20 cellular contexts compared by ENCODE assay signal in the genomic region with DNA sequence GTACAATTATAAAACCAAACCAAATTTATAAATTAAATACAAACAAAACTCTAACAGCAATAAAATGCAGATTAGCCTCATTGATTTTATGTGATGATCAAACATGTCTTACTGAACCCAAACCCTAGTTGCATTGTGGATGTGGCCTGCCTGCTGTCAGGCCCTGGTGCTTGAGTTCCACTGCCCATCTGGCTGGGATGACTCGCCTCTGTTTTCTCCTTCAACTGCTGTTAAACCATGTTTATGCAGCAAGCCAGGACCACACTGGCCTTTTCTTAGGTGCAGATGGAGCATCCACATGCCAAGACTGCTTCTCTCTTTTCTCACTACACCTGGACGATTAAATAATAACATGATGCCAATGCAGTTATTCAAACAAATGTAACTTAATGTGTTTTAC. TPM values are rescaled to one million over a fixed set of nuclear protein-coding genes. Genes with fewer than 3 reads are reported as not detected.
DNase-seq lines count a peak whose midpoint lies in the region; ATAC-seq and TF ChIP-seq lines count a peak whose summit lies in the region.
"Had no signal": no experiment of that assay in that cellular context is flagged by ENCODE, and none has a peak within 500 bp of the region (broad histone marks: within the 10 kb centered on the region; RNA-seq: fewer than 3 reads in every experiment).

No MANE protein-coding gene starts in this region.

- no peaks in the 10 kb centered on the region for H4K20me1 ChIP-seq in osteoblast (ENCODE audit: insufficient read depth, low read length)

- H3K9me3 Mint-ChIP-seq in activated T-cell treated with anti-CD3 and anti-CD28 coated beads, Interleukin-2, amount 50 U/mL, for 24 hours, result no peaks in the 10 kb centered on the region
- H3K9me3 Mint-ChIP-seq: activated T-helper 2 cell treated with anti-CD3 and anti-CD28 coated beads, Interferon-gamma antibody, Interleukin-2, Interleukin-4, amounts not matched to agents 10 μg/mL and 5 μg/mL and 100 μg/mL, durations not matched to agents 14 hours and 24 hours and 36 hours; IgD-negative memory B cell; natural killer cell had no signal

- DNase-seq in ELR (ENCODE audit: low read depth) (peak; percentile 59), NCI-H446 treated with DMSO at 0.1 percent for 48 hours (lab: John Stamatoyannopoulos, UW) (peak; percentile 21), epithelial cell of esophagus (ENCODE audit: low read depth) (peak; percentile 10), osteoblast (ENCODE audit: insufficient read length, low spot score, missing footprints) (peak; percentile 36), hypothalamus (lab: John Stamatoyannopoulos, UW) (no peak)
- DNase-seq in activated T-cell treated with anti-CD3 and anti-CD28 coated beads, Interleukin-2, amount 50 U/mL, for 24 hours, result no peak
- DNase-seq: activated CD4-positive, CD25-positive, alpha-beta regulatory T cell treated with anti-CD3 and anti-CD28 coated beads, Interleukin-2, amount 50 U/mL, for 72 hours; activated CD8-positive, alpha-beta memory T cell treated with anti-CD3 and anti-CD28 coated beads, Interleukin-2, amount 10 ng/mL, durations not matched to agents 7 days and 5 days; GOT3; heart left ventricle; natural killer cell; NCI-H2029 treated with DMSO at 0.1 percent for 48 hours; PC-9; stimulated activated CD4-positive, alpha-beta T cell treated with anti-CD3 and anti-CD28 coated beads, Interleukin-4, amount 100 ng/mL, for 1 hour had no signal

- H3K36me3 ChIP-seq in osteoblast (ENCODE audit: insufficient read depth, low read length), result peaks cover 2% of the 10 kb centered on the region
- H3K36me3 ChIP-seq: SJSA1 had no signal

- no peak for ATAC-seq in GM21723 (IDR thresholded peaks at IDR 0.05; ENCODE audit: unreplicated experiment)
- ATAC-seq: activated CD8-positive, alpha-beta memory T cell treated with anti-CD3 and anti-CD28 coated beads, Interleukin-2, amount 10 ng/mL, durations not matched to agents 7 days and 5 days; heart left ventricle; natural killer cell had no signal

- no peak for TF ChIP-seq CTCF in epithelial cell of esophagus (IDR thresholded peaks at IDR 0.05; ENCODE audit: insufficient read depth, low read depth, low read length, missing control alignments)
- no peak for TF ChIP-seq CTCF in osteoblast (IDR thresholded peaks at IDR 0.05; ENCODE audit: extremely low read depth, low read depth, low read length)

- H3K36me3 Mint-ChIP-seq in activated T-cell treated with anti-CD3 and anti-CD28 coated beads, Interleukin-2, amount 50 U/mL, for 24 hours (ENCODE audit: low read depth), result peaks cover 50% of the 10 kb centered on the region

- no peak overlapping the region for H3K4me3 Mint-ChIP-seq in activated T-cell treated with anti-CD3 and anti-CD28 coated beads, Interleukin-2, amount 50 U/mL, for 24 hours
- H3K4me3 Mint-ChIP-seq: activated CD8-positive, alpha-beta memory T cell treated with anti-CD3 and anti-CD28 coated beads, Interleukin-2, amount 10 ng/mL, durations not matched to agents 7 days and 5 days; IgD-negative memory B cell; natural killer cell had no signal

- no peaks in the 10 kb centered on the region for H3K79me2 ChIP-seq in osteoblast (ENCODE audit: insufficient read depth, low read length)

- H3K27ac Mint-ChIP-seq in activated T-cell treated with anti-CD3 and anti-CD28 coated beads, Interleukin-2, amount 50 U/mL, for 24 hours, result no peak overlapping the region
- H3K27ac Mint-ChIP-seq: activated CD8-positive, alpha-beta memory T cell treated with anti-CD3 and anti-CD28 coated beads, Interleukin-2, amount 10 ng/mL, durations not matched to agents 7 days and 5 days; activated T-helper 2 cell treated with anti-CD3 and anti-CD28 coated beads, Interferon-gamma antibody, Interleukin-2, Interleukin-4, amounts not matched to agents 10 μg/mL and 5 μg/mL and 100 μg/mL, durations not matched to agents 14 hours and 24 hours and 36 hours; IgD-negative memory B cell had no signal

- no peak overlapping the region for H2AFZ ChIP-seq in osteoblast (ENCODE audit: low read length)
- H2AFZ ChIP-seq: PC-9 had no signal

- H3K4me1 ChIP-seq in osteoblast (ENCODE audit: insufficient read depth, low read length), result peaks cover 13% of the 10 kb centered on the region
- H3K4me1 ChIP-seq: SJSA1, vagina had no signal

- no peak overlapping the region for H3K27ac ChIP-seq in osteoblast (ENCODE audit: low read depth, low read length)
- H3K27ac ChIP-seq: heart left ventricle, PC-9, SJSA1, skin epidermis, vagina had no signal

- H3K27me3 ChIP-seq in osteoblast (ENCODE audit: insufficient read depth, low read length), result no peaks in the 10 kb centered on the region
- H3K27me3 ChIP-seq: heart left ventricle, SJSA1, vagina had no signal

- H3K4me3 ChIP-seq in epithelial cell of esophagus (ENCODE audit: low read length) (no peak overlapping the region), osteoblast (ENCODE audit: insufficient read depth, low read length) (no peak overlapping the region)
- H3K4me3 ChIP-seq: heart left ventricle, PC-9, SJSA1, skin epidermis, vagina had no signal

- H3K4me2 ChIP-seq in osteoblast (ENCODE audit: insufficient read depth, low read length), result no peak overlapping the region
- H3K4me2 ChIP-seq: PC-9 had no signal

- H3K4me1 Mint-ChIP-seq in activated T-cell treated with anti-CD3 and anti-CD28 coated beads, Interleukin-2, amount 50 U/mL, for 24 hours (ENCODE audit: low read depth), result peaks cover 8% of the 10 kb centered on the region
- H3K4me1 Mint-ChIP-seq: IgD-negative memory B cell had no signal

- H3K9me3 ChIP-seq in osteoblast (ENCODE audit: low read depth, low read length), result no peaks in the 10 kb centered on the region
- H3K9me3 ChIP-seq: heart left ventricle, SJSA1, vagina had no signal

- no peaks in the 10 kb centered on the region for H3K27me3 Mint-ChIP-seq in activated T-cell treated with anti-CD3 and anti-CD28 coated beads, Interleukin-2, amount 50 U/mL, for 24 hours
- H3K27me3 Mint-ChIP-seq: activated CD8-positive, alpha-beta memory T cell treated with anti-CD3 and anti-CD28 coated beads, Interleukin-2, amount 10 ng/mL, durations not matched to agents 7 days and 5 days; IgD-negative memory B cell had no signal

RNA-seq across cellular contexts. Expression of gene NAP1L5, which starts 22.6 kb away (rescaled TPM):
- 2.9 and 5.1 TPM in 2 replicates for total RNA-seq in osteoblast

Comparison
In these comparisons a context has a peak if more than half of its experiments do, and no peak if none do; other contexts are left out.
1. DNase-seq: peak in ELR (single experiment), NCI-H446 treated with DMSO at 0.1 percent for 48 hours (single experiment), epithelial cell of esophagus (single experiment) and osteoblast (single experiment); none in activated T-cell treated with anti-CD3 and anti-CD28 coated beads, Interleukin-2, amount 50 U/mL, for 24 hours (single experiment) and hypothalamus (0 of 51).